1 cellular context compared by ENCODE assay signal in the genomic region with DNA sequence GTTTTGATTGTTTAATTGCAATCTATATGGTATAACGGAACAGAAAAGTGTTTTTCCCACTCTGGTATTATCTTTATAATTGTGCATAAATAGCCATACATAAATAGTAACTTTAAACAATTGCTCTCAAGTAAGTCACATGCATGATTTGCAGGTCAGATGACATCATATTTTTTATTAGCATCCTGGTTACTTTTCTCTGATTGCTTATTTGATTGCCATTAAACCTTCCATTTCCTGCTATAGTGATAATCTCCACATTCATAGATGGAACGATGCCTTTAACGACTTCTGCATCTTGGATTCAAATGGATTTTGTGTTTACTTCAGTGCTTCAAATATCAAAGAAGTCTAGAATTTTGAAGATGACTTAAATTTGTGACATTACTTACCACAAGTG.
TF ChIP-seq lines count a peak whose summit lies in the region.

No MANE protein-coding gene starts in this region.

TF ChIP-seq in endothelial cell of umbilical vein, 7 proteins besides CTCF, POLR2A, EP300 and RAD21:
- no peak for TF ChIP-seq MYC (IDR thresholded peaks at IDR 0.05; ENCODE audit: low read depth, low read length)
- TF ChIP-seq, protein P1, sequence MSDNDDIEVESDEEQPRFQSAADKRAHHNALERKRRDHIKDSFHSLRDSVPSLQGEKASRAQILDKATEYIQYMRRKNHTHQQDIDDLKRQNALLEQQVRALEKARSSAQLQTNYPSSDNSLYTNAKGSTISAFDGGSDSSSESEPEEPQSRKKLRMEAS (IDR thresholded peaks at IDR 0.05; ENCODE audit: insufficient read depth, insufficient read length) = no peak
- no peak for TF ChIP-seq EZH2 (IDR thresholded peaks at IDR 0.05; ENCODE audit: borderline replicate concordance, low read depth, low read length, severe bottlenecking)
- peak; percentile 14 for TF ChIP-seq JUN (IDR thresholded peaks at IDR 0.05; ENCODE audit: borderline replicate concordance, insufficient read depth, insufficient read length, low read depth)
- no peak for TF ChIP-seq POLR2AphosphoS5 (IDR thresholded peaks at IDR 0.05; ENCODE audit: insufficient read depth, low read depth, low read length)
- no peak for TF ChIP-seq GATA2 (IDR thresholded peaks at IDR 0.05; ENCODE audit: insufficient read depth, insufficient read length, low read depth, low read length)
- TF ChIP-seq FOS (IDR thresholded peaks at IDR 0.05; ENCODE audit: borderline replicate concordance, insufficient read depth, low read length) = no peak
